10 cellular contexts compared by ENCODE assay signal in genomic region chr12:81079280-81080076, GRCh38. TPM values are rescaled to one million over a fixed set of nuclear protein-coding genes. Genes with fewer than 3 reads are reported as not detected.
A peak's percentile ranks its signal among the peaks of the same experiment; 100 is the strongest.
DNase-seq lines count a peak whose midpoint lies in the region; ATAC-seq and TF ChIP-seq lines count a peak whose summit lies in the region.
"Had no signal": no experiment of that assay in that cellular context is flagged by ENCODE, and none has a peak within 500 bp of the region (broad histone marks: within the 10 kb centered on the region; RNA-seq: fewer than 3 reads in every experiment).

No MANE protein-coding gene starts in this region.

- ATAC-seq in GM19328 (IDR thresholded peaks at IDR 0.05; ENCODE audit: unreplicated experiment) (no peak), GM18858 (IDR thresholded peaks at IDR 0.05; ENCODE audit: unreplicated experiment) (no peak)

- no peaks in the 10 kb centered on the region for H3K79me1 ChIP-seq in H9 (ENCODE audit: insufficient read depth, low read depth, low read length, poor library complexity, severe bottlenecking)

- H3K23me2 ChIP-seq in H9 (ENCODE audit: insufficient read length, low read depth, low read length, poor library complexity, severe bottlenecking): peaks cover 19% of the 10 kb centered on the region

- no peak overlapping the region for H3K18ac ChIP-seq in H9 (ENCODE audit: insufficient read length, low read depth, low read length)

- H3K4me2 ChIP-seq in H9 (ENCODE audit: insufficient read depth, insufficient read length, low read length) (peak overlapping the region; percentile 92), smooth muscle cell (peak overlapping the region; percentile 95)

- no peak overlapping the region for H2AFZ ChIP-seq in H9 (ENCODE audit: low read length)
- H2AFZ ChIP-seq in smooth muscle cell (ENCODE audit: low read depth): peak overlapping the region; percentile 65

- DNase-seq in H9 (no peak), smooth muscle cell (lab: John Stamatoyannopoulos, UW; ENCODE audit: unreplicated experiment) (no peak), NCI-H1930 (lab: John Stamatoyannopoulos, UW) (no peak), dedifferentiated amniotic fluid mesenchymal stem cell (ENCODE audit: extremely low spot score) (no peak)
- DNase-seq: midbrain had no signal

- TF ChIP-seq CTCF in H9 (conservative IDR thresholded peaks at IDR 0.05) (no peak), brain (conservative IDR thresholded peaks at IDR 0.05) (no peak), liver (IDR thresholded peaks at IDR 0.05; ENCODE audit: low read depth, low read length, missing input control) (no peak), smooth muscle cell (IDR thresholded peaks at IDR 0.05; ENCODE audit: borderline replicate concordance, insufficient read depth, poor library complexity, severe bottlenecking) (no peak)

- H3K9me3 Mint-ChIP-seq in H9 (no peaks in the 10 kb centered on the region), brain (no peaks in the 10 kb centered on the region)

- H3K4me1 ChIP-seq in H9 (ENCODE audit: insufficient read depth, low read length): peaks cover 3% of the 10 kb centered on the region; the same call in 1 of the 2 replicates
- peaks cover 0 to 54% (median 10%) of the 10 kb centered on the region in 4 donors for H3K4me1 ChIP-seq in liver (ENCODE audit: control insufficient read depth in 4 of 4, insufficient read depth in 4 of 4, low read length in 3 of 4)
- peaks cover 22% of the 10 kb centered on the region for H3K4me1 ChIP-seq in smooth muscle cell (ENCODE audit: low read depth)

- H3K4me1 Mint-ChIP-seq in H9 (peaks cover 60 to 61% of the 10 kb centered on the region in 2 experiments), brain (peaks cover 40% of the 10 kb centered on the region)

- H2BK120ac ChIP-seq in H9 (ENCODE audit: low read depth, low read length, poor library complexity, severe bottlenecking): no peak overlapping the region

- H3K27ac ChIP-seq in H9 (ENCODE audit: insufficient read length, low read depth, low read length) (no peak overlapping the region), liver (ENCODE audit: low read depth in 1 of 2, low read length in 2 of 2) (peak overlapping the region; percentile 53 to 82), smooth muscle cell (ENCODE audit: low read depth) (no peak overlapping the region)

- H3K27me3 Mint-ChIP-seq in H9 (ENCODE audit: low read depth): no peaks in the 10 kb centered on the region
- peaks cover 11% of the 10 kb centered on the region for H3K27me3 Mint-ChIP-seq in brain

- no peak overlapping the region for H2BK5ac ChIP-seq in H9 (ENCODE audit: insufficient read length, low read length)

- H3F3A ChIP-seq in smooth muscle cell (ENCODE audit: low read depth): no peaks in the 10 kb centered on the region

- H3K4ac ChIP-seq in H9 (ENCODE audit: low read depth, low read length): no peak overlapping the region

- no peak overlapping the region for H2BK12ac ChIP-seq in H9 (ENCODE audit: insufficient read length, low read depth, low read length)

- no peak overlapping the region for H3K23ac ChIP-seq in H9 (ENCODE audit: insufficient read length, low read depth, low read length)

- H3K36me3 Mint-ChIP-seq in H9 (ENCODE audit: insufficient read depth in 1 of 3, low read depth in 3 of 3) (no peaks in the 10 kb centered on the region), brain (no peaks in the 10 kb centered on the region)
- H3K36me3 Mint-ChIP-seq: CD14-positive monocyte had no signal

- H4K5ac ChIP-seq in H9 (ENCODE audit: insufficient read length, low read depth, low read length): no peak overlapping the region

- no peak overlapping the region for H4K91ac ChIP-seq in H9 (ENCODE audit: insufficient read length, low read depth, low read length)

- H3K36me3 ChIP-seq in liver (ENCODE audit: control insufficient read depth in 4 of 4, insufficient read depth in 3 of 4, low read depth in 1 of 4, low read length in 3 of 4) (no peaks in the 10 kb centered on the region), smooth muscle cell (ENCODE audit: low read depth) (no peaks in the 10 kb centered on the region)

- H2BK15ac ChIP-seq in H9 (ENCODE audit: low read depth, low read length): no peak overlapping the region

- H3K14ac ChIP-seq in H9 (ENCODE audit: insufficient read depth, low read length): no peak overlapping the region

- no CpG with 5 or more reads among the region's 2 CpGs for WGBS in H9 (ENCODE audit: extremely low coverage, insufficient read length, low lambda C conversion rate)
- WGBS in liver: 55% methylated on average over 2 of the region's 2 CpGs
- whole genome bisulfite sequencing in smooth muscle cell (ENCODE audit: low lambda C conversion rate): 62% methylated on average over 2 of the region's 2 CpGs

- peak overlapping the region; percentile 43 to 91 (median 85) for H3K4me3 ChIP-seq in liver (ENCODE audit: low read depth in 1 of 3, low read length in 3 of 3)
- H3K4me3 ChIP-seq in smooth muscle cell: peak overlapping the region; percentile 87

- H4K20me1 ChIP-seq in H9 (ENCODE audit: control insufficient read depth, insufficient read depth, insufficient read length) (no peaks in the 10 kb centered on the region), smooth muscle cell (ENCODE audit: low read depth) (no peaks in the 10 kb centered on the region)

- H3K27ac Mint-ChIP-seq in H9 (no peak overlapping the region), brain (peak overlapping the region in 1 of 5 experiments; percentile 88)
- H3K27ac Mint-ChIP-seq: CD14-positive monocyte had no signal

- H3K9ac ChIP-seq in H9 (ENCODE audit: extremely low read depth, insufficient read length, low read length) (no peak overlapping the region), liver (ENCODE audit: low read depth in 1 of 2, low read length in 2 of 2) (peak overlapping the region in 1 of 2 donors; percentile 12), smooth muscle cell (ENCODE audit: low read depth) (no peak overlapping the region)

- H2AK5ac ChIP-seq in H9 (ENCODE audit: insufficient read length, low read length): no peak overlapping the region

- no peaks in the 10 kb centered on the region for H3K9me3 ChIP-seq in H9 (ENCODE audit: control insufficient read depth, low read depth, low read length)
- no peaks in the 10 kb centered on the region for H3K9me3 ChIP-seq in liver (ENCODE audit: control insufficient read depth in 4 of 4, low read length in 3 of 4)
- no peaks in the 10 kb centered on the region for H3K9me3 ChIP-seq in smooth muscle cell (replicated peaks; ENCODE audit: low read depth)

- no peak overlapping the region for H2BK20ac ChIP-seq in H9 (ENCODE audit: low read depth, low read length, poor library complexity, severe bottlenecking)

- no peak overlapping the region for H3K56ac ChIP-seq in H9 (ENCODE audit: insufficient read length, low read depth, low read length)

- H3K4me3 Mint-ChIP-seq in H9 (peak overlapping the region; percentile 77 to 89), brain (peak overlapping the region in 3 of 5 experiments; percentile 82 to 88 (median 87))

- H3K27me3 ChIP-seq in H9 (ENCODE audit: insufficient read depth, low read length) (no peaks in the 10 kb centered on the region), liver (ENCODE audit: control insufficient read depth in 4 of 4, insufficient read depth in 4 of 4, low read length in 3 of 4) (no peaks in the 10 kb centered on the region), smooth muscle cell (ENCODE audit: low read depth) (no peaks in the 10 kb centered on the region)

- H3T11ph ChIP-seq in H9 (ENCODE audit: low read length): no peak overlapping the region

- H3K79me2 ChIP-seq in H9 (ENCODE audit: insufficient read depth, low read length) (peaks cover 3% of the 10 kb centered on the region; the same call in 1 of the 2 replicates), smooth muscle cell (ENCODE audit: low read depth) (peaks cover 12% of the 10 kb centered on the region)

- TF ChIP-seq RAD21 in liver (IDR thresholded peaks at IDR 0.05): no peak

- H4K8ac ChIP-seq in H9 (replicated peaks; ENCODE audit: insufficient read length, low read depth, low read length): no peak overlapping the region

TF ChIP-seq in liver, 16 proteins besides CTCF, POLR2A, EP300 and RAD21 (continues in another document):
- TF ChIP-seq, protein P1, sequence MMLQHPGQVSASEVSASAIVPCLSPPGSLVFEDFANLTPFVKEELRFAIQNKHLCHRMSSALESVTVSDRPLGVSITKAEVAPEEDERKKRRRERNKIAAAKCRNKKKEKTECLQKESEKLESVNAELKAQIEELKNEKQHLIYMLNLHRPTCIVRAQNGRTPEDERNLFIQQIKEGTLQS (IDR thresholded peaks at IDR 0.05): no peak
- TF ChIP-seq, protein P2, sequence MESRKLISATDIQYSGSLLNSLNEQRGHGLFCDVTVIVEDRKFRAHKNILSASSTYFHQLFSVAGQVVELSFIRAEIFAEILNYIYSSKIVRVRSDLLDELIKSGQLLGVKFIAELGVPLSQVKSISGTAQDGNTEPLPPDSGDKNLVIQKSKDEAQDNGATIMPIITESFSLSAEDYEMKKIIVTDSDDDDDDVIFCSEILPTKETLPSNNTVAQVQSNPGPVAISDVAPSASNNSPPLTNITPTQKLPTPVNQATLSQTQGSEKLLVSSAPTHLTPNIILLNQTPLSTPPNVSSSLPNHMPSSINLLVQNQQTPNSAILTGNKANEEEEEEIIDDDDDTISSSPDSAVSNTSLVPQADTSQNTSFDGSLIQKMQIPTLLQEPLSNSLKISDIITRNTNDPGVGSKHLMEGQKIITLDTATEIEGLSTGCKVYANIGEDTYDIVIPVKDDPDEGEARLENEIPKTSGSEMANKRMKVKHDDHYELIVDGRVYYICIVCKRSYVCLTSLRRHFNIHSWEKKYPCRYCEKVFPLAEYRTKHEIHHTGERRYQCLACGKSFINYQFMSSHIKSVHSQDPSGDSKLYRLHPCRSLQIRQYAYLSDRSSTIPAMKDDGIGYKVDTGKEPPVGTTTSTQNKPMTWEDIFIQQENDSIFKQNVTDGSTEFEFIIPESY (IDR thresholded peaks at IDR 0.05): no peak
- TF ChIP-seq NR2F2 (IDR thresholded peaks at IDR 0.05): no peak
- TF ChIP-seq EGR1 (IDR thresholded peaks at IDR 0.05; ENCODE audit: low read depth in 2 of 2): no peak
- no peak for TF ChIP-seq RXRA (IDR thresholded peaks at IDR 0.05)
- no peak for TF ChIP-seq MAX (IDR thresholded peaks at IDR 0.05)
- TF ChIP-seq YY1 (IDR thresholded peaks at IDR 0.05): no peak
- TF ChIP-seq HNF4A (conservative IDR thresholded peaks at IDR 0.05): no peak
- TF ChIP-seq SP1 (IDR thresholded peaks at IDR 0.05): no peak

RNA-seq across cellular contexts. Expression of gene ACSS3, which starts 1.6 kb away (rescaled TPM):
- 19.3 TPM in 2 replicates for total RNA-seq in H9 (2021)
- 7.3 TPM for polyA plus RNA-seq in brain (ENCODE audit: insufficient read depth, low read depth, low replicate concordance)
- 10 to 100 TPM; 24.7 to 94.3 TPM for total RNA-seq in liver
- 10 to 100 TPM; 18.2 to 40.4 TPM for polyA plus RNA-seq in liver
- 8.0 and 15.5 TPM in 2 replicates for total RNA-seq in smooth muscle cell
- 6.4 and 7.0 TPM in 2 replicates for polyA plus RNA-seq in smooth muscle cell

Comparison
In these comparisons a context has a peak if more than half of its experiments do, and no peak if none do; other contexts are left out.
1. H3K27ac ChIP-seq: peak in liver (2 of 2); none in H9 (single experiment) and smooth muscle cell (single experiment).